In genomic region chr6:149728499-149729234, GRCh38 we compare ENCODE assay signal across 13 cellular contexts. TPM values are rescaled to one million over a fixed set of nuclear protein-coding genes. Genes with fewer than 3 reads are reported as not detected.
A peak's percentile ranks its signal among the peaks of the same experiment; 100 is the strongest.
DNase-seq lines count a peak whose midpoint lies in the region; ATAC-seq and TF ChIP-seq lines count a peak whose summit lies in the region.
"Had no signal": no experiment of that assay in that cellular context is flagged by ENCODE, and none has a peak within 500 bp of the region (broad histone marks: within the 10 kb centered on the region; RNA-seq: fewer than 3 reads in every experiment).

No MANE protein-coding gene starts in this region.

- peak; percentile 22 for DNase-seq in GDM1 (lab: John Stamatoyannopoulos, UW)
- no peak for DNase-seq in activated B cell treated with CpG ODN at 0.5 μM for 24 hours
- no peak for DNase-seq in lower lobe of right lung
- DNase-seq in foreskin melanocyte = no peak
- no peak for DNase-seq in NCI-H510A (lab: John Stamatoyannopoulos, UW)
- DNase-seq in NCI-H748 (lab: John Stamatoyannopoulos, UW; ENCODE audit: unreplicated experiment) = no peak
- DNase-seq: activated effector memory CD4-positive, alpha-beta T cell treated with Interleukin-2 at 50 U/mL for 16 hours; kidney; NCI-H2081; SHP77 treated with DMSO at 0.1 percent for 48 hours; stimulated activated CD4-positive, alpha-beta T cell treated with anti-CD3 and anti-CD28 coated beads, Interleukin-2, amount 100 ng/mL, for 24 hours had no signal

- no peaks in the 10 kb centered on the region for H3K27me3 ChIP-seq in BLaER1 treated with 17β-estradiol and CSF1 and Interleukin-3, amounts not matched to agents 10 nM and 100 nM
- no peaks in the 10 kb centered on the region for H3K27me3 ChIP-seq in lower lobe of right lung (ENCODE audit: low read depth)

- H3K9ac ChIP-seq in BLaER1 treated with 17β-estradiol and CSF1 and Interleukin-3, amounts not matched to agents 10 nM and 100 nM = peak overlapping the region in 10 of 11 experiments; percentile 3 to 58 (median 32); a peak in 13 of 22 replicates

- peaks cover 0 to 7% (median 0%) of the 10 kb centered on the region in 11 experiments; a peak in 2 of 22 replicates for H4K20me1 ChIP-seq in BLaER1 treated with 17β-estradiol and CSF1 and Interleukin-3, amounts not matched to agents 10 nM and 100 nM

- no peak overlapping the region for H3K4me3 Mint-ChIP-seq in activated B cell treated with CpG ODN at 0.5 μM for 24 hours

- no peaks in the 10 kb centered on the region for H3K27me3 Mint-ChIP-seq in activated B cell treated with CpG ODN at 0.5 μM for 24 hours

- H3K4me1 Mint-ChIP-seq in activated B cell treated with CpG ODN at 0.5 μM for 24 hours = peaks cover 15% of the 10 kb centered on the region

- CTCF ChIA-PET in activated B cell treated with CpG ODN at 0.5 μM for 24 hours (lab: Charles Lee) = no interaction called here

- peak overlapping the region; percentile 39 to 84 (median 63) for H3K4me2 ChIP-seq in BLaER1 treated with 17β-estradiol and CSF1 and Interleukin-3, amounts not matched to agents 10 nM and 100 nM

- peak overlapping the region in 10 of 11 experiments; percentile 4 to 59 (median 55); a peak in 18 of 22 replicates for H3K27ac ChIP-seq in BLaER1 treated with 17β-estradiol and CSF1 and Interleukin-3, amounts not matched to agents 10 nM and 100 nM
- H3K27ac ChIP-seq in lower lobe of right lung = peak overlapping the region; percentile 31
- H3K27ac ChIP-seq: C4-2B had no signal

- ATAC-seq in activated B cell treated with CpG ODN at 0.5 μM for 24 hours (ENCODE audit: low read depth) (no peak), lower lobe of right lung (no peak)

- H3K4me3 ChIP-seq in BLaER1 treated with 17β-estradiol and CSF1 and Interleukin-3, amounts not matched to agents 10 nM and 100 nM = peak overlapping the region in 1 of 10 experiments; percentile 1; a peak in 1 of 20 replicates
- no peak overlapping the region for H3K4me3 ChIP-seq in lower lobe of right lung

- no peaks in the 10 kb centered on the region for H3K9me3 Mint-ChIP-seq in activated B cell treated with CpG ODN at 0.5 μM for 24 hours

- TF ChIP-seq CTCF in activated B cell treated with CpG ODN at 0.5 μM for 24 hours (IDR thresholded peaks at IDR 0.05) (no peak), lower lobe of right lung (IDR thresholded peaks at IDR 0.05) (no peak)

- H3K36me3 Mint-ChIP-seq in activated B cell treated with CpG ODN at 0.5 μM for 24 hours (ENCODE audit: low read depth) = peaks cover 74% of the 10 kb centered on the region

- intact Hi-C loops in activated B cell treated with CpG ODN at 0.5 μM for 24 hours (cut with micrococcal nuclease) = loop anchor here (10.0 kb wide), 1 partner anchor 196 kb away; the partner anchor contains the start of gene RAET1G
- intact Hi-C loops in lower lobe of right lung (cut with DNase I) = no loop called here

- peaks cover 14 to 36% (median 18%) of the 10 kb centered on the region in 10 experiments for H3K4me1 ChIP-seq in BLaER1 treated with 17β-estradiol and CSF1 and Interleukin-3, amounts not matched to agents 10 nM and 100 nM
- H3K4me1 ChIP-seq in lower lobe of right lung = no peaks in the 10 kb centered on the region

- POLR2A ChIA-PET in activated B cell treated with CpG ODN at 0.5 μM for 24 hours (lab: Charles Lee) = interaction anchor here (0.5 kb wide), 1 partner anchor 110 kb away, joined by 3 read pairs; no protein-coding TSS in a partner anchor

- H3K27ac Mint-ChIP-seq in activated B cell treated with CpG ODN at 0.5 μM for 24 hours = peak overlapping the region; percentile 5

- peaks cover 75 to 100% (median 96%) of the 10 kb centered on the region in 11 experiments for H3K36me3 ChIP-seq in BLaER1 treated with 17β-estradiol and CSF1 and Interleukin-3, amounts not matched to agents 10 nM and 100 nM
- peaks cover 87% of the 10 kb centered on the region for H3K36me3 ChIP-seq in lower lobe of right lung

- no peaks in the 10 kb centered on the region for H3K9me3 ChIP-seq in BLaER1 treated with 17β-estradiol and CSF1 and Interleukin-3, amounts not matched to agents 10 nM and 100 nM (replicated peaks in 1 of 11)
- no peaks in the 10 kb centered on the region for H3K9me3 ChIP-seq in lower lobe of right lung

RNA-seq across cellular contexts. Expression of gene LATS1, which starts 10.8 kb away (rescaled TPM):
- total RNA-seq in activated B cell treated with CpG ODN at 0.5 μM for 24 hours = 34.6 and 42.0 TPM in 2 replicates
- 30.7 TPM for total RNA-seq in lower lobe of right lung

RNA-seq across cellular contexts. Expression of gene NUP43, which starts 17.7 kb away (rescaled TPM):
- total RNA-seq in activated B cell treated with CpG ODN at 0.5 μM for 24 hours (46.9 and 50.4 TPM in 2 replicates), lower lobe of right lung (22.0 TPM)

RNA-seq across cellular contexts. Expression of gene PCMT1, which starts 20.9 kb away (rescaled TPM):
- total RNA-seq in activated B cell treated with CpG ODN at 0.5 μM for 24 hours (44.9 and 50.8 TPM in 2 replicates), lower lobe of right lung (63.7 TPM)
